ENCODE assay signal across 11 cellular contexts in the genomic region with DNA sequence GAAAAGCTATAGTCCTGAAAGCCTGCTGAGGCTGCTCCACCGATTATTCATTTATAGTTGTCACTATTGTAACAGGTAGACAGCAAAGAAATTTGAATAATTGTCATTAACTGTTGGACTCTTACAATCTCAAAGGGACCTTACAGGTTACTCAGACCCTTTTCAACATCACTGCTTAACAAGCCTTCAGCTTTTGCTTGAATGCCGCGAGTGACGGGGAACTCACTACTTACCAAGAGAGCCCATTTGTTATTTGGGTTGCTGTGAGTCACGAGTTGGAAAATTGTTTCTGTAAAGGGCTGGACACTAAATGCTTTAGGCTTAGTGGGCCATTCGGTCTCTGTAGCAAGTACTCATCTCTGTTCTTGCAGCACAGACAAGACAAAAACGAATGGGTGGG. TPM values are rescaled to one million over a fixed set of nuclear protein-coding genes. Genes with fewer than 3 reads are reported as not detected.
"Had no signal": no experiment of that assay in that cellular context is flagged by ENCODE, and none has a peak within 500 bp of the region (broad histone marks: within the 10 kb centered on the region; RNA-seq: fewer than 3 reads in every experiment).

No MANE protein-coding gene starts in this region.

- DNase-seq: GM23248, GOT3, H7, H9, HCEC 1CT, HFFc6 had no signal

- H3K27ac ChIP-seq: GM23248 had no signal

- H3K4me2 ChIP-seq: GM23338 had no signal

- H3K4me1 ChIP-seq: HAP-1 had no signal

- H3K4me3 ChIP-seq: GM23248, GM23338, HAP-1 had no signal

- H2AFZ ChIP-seq: GM23248 had no signal

- H3K9me3 ChIP-seq: HAP-1 had no signal

- FAIRE-seq: H54 had no signal

- ATAC-seq: GM23338, HCT116 had no signal

- H3K9ac ChIP-seq: GM23248 had no signal

- H3K36me3 ChIP-seq: HAP-1 had no signal

RNA-seq across cellular contexts. Expression of a gene that starts 5.9 kb away (rescaled TPM):
- total RNA-seq: GM23248, H4, HFFc6 had no signal
- polyA plus RNA-seq: GM23248 had no signal
